In genomic region chr7:26329520-26330269, GRCh38 we compare ENCODE assay signal across 11 cellular contexts. TPM values are rescaled to one million over a fixed set of nuclear protein-coding genes. Genes with fewer than 3 reads are reported as not detected.
DNase-seq lines count a peak whose midpoint lies in the region; ATAC-seq and TF ChIP-seq lines count a peak whose summit lies in the region.
"Had no signal": no experiment of that assay in that cellular context is flagged by ENCODE, and none has a peak within 500 bp of the region (broad histone marks: within the 10 kb centered on the region; RNA-seq: fewer than 3 reads in every experiment).

No MANE protein-coding gene starts in this region.

- intact Hi-C loops in left cardiac atrium (cut with DNase I) (no loop called here), aorta (cut with DNase I) (no loop called here)

- H3K36me3 ChIP-seq in aorta (ENCODE audit: control insufficient read depth in 1 of 2, insufficient read depth in 2 of 2, low read length in 1 of 2): no peaks in the 10 kb centered on the region

- peak overlapping the region; percentile 30 for H3K4me3 ChIP-seq in NB4 (ENCODE audit: low read depth, low read length)
- no peak overlapping the region for H3K4me3 ChIP-seq in aorta (ENCODE audit: low read length in 2 of 2)
- H3K4me3 ChIP-seq: testis had no signal

- H3K9me3 ChIP-seq in aorta (ENCODE audit: control insufficient read depth, low read length): no peaks in the 10 kb centered on the region
- H3K9me3 ChIP-seq: testis had no signal

- WGBS in aorta, 2 donors: 87% methylated on average over 13 of the region's 13 CpGs

- H3K27ac ChIP-seq in aorta (ENCODE audit: low read depth in 1 of 2, low read length in 2 of 2): no peak overlapping the region
- H3K27ac ChIP-seq: 22Rv1, testis had no signal

- TF ChIP-seq CTCF in NB4 (IDR thresholded peaks at IDR 0.05; ENCODE audit: low read depth, low read length): no peak

- no peaks in the 10 kb centered on the region for H3K27me3 ChIP-seq in aorta (ENCODE audit: control insufficient read depth in 1 of 2, insufficient read depth in 2 of 2, low read length in 1 of 2)
- H3K27me3 ChIP-seq: testis had no signal

- DNase-seq in SIG-M5 treated with dmso at 0.1 percent for 504 hours (lab: John Stamatoyannopoulos, UW; ENCODE audit: unreplicated experiment): peak; percentile 50
- no peak for DNase-seq in SIG-M5 (lab: John Stamatoyannopoulos, UW)
- DNase-seq in NB4 (ENCODE audit: low read depth): peak; percentile 97
- peak; percentile 23 for DNase-seq in left cardiac atrium
- peak in 1 of 2 donors; percentile 67 for DNase-seq in aorta
- no peak for DNase-seq in DMS79 treated with DMSO at 0.1 percent for 48 hours (lab: John Stamatoyannopoulos, UW)
- DNase-seq in LoVo (ENCODE audit: low spot score): no peak
- no peak for DNase-seq in NCI-H446 (lab: John Stamatoyannopoulos, UW)
- DNase-seq: NCI-H524, testis had no signal

- no peak for TF ChIP-seq POLR2A in NB4 (IDR thresholded peaks at IDR 0.05; ENCODE audit: extremely low read depth, insufficient read length)

- ATAC-seq in left cardiac atrium: peak in 1 of 2 donors; percentile 76
- ATAC-seq in aorta (ENCODE audit: low FRiP score): peak; percentile 29

- no peaks in the 10 kb centered on the region for H3K4me1 ChIP-seq in aorta (ENCODE audit: control insufficient read depth in 1 of 2, insufficient read depth in 2 of 2, low read length in 2 of 2)
- H3K4me1 ChIP-seq: testis had no signal

RNA-seq across cellular contexts. Expression of gene SNX10, which starts 38.0 kb away (rescaled TPM):
- total RNA-seq in left cardiac atrium (1 to 10 TPM; 5.7 to 7.1 TPM), aorta (1 to 10 TPM; 4.5 to 5.6 TPM)
- polyA plus RNA-seq in aorta: 1 to 10 TPM in 1 of 2 donors, under 1 TPM in 1; 0.72 to 7.3 TPM

Comparison
In these comparisons a context has a peak if more than half of its experiments do, and no peak if none do; other contexts are left out.
1. DNase-seq: peak in SIG-M5 treated with dmso at 0.1 percent for 504 hours (single experiment), NB4 (single experiment) and left cardiac atrium (single experiment); none in SIG-M5 (single experiment), DMS79 treated with DMSO at 0.1 percent for 48 hours (single experiment), LoVo (single experiment) and NCI-H446 (0 of 2).